In the genomic region with DNA sequence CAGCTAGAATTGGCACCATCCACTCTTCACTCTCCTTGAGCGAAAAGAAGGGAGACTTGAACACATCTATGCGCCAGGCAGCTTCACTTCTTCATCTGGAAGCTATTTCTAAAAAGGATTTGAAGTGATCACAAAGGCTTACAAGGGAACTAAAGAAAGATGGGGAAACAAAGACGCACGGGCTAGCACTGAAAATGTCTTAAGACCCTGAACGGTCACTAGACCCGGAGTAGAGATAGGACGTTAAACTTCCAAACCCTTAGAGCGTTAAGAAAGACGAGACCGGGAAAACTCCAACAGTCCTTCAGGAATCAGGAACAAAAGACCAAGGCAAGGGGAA, we compare ENCODE assay signal across 10 cellular contexts. TPM values are rescaled to one million over a fixed set of nuclear protein-coding genes. Genes with fewer than 3 reads are reported as not detected.
DNase-seq lines count a peak whose midpoint lies in the region; ATAC-seq lines count a peak whose summit lies in the region.
"Had no signal": no experiment of that assay in that cellular context is flagged by ENCODE, and none has a peak within 500 bp of the region (broad histone marks: within the 10 kb centered on the region; RNA-seq: fewer than 3 reads in every experiment).

No MANE protein-coding gene starts in this region.

- H3K36me3 ChIP-seq in BLaER1: no peaks in the 10 kb centered on the region

- POLR2A ChIA-PET in naive thymus-derived CD8-positive, alpha-beta T cell (lab: Charles Lee): interaction anchor here (1.0 to 1.4 kb wide), 4 partner anchors 11 to 155 kb away, joined by 3 to 15 read pairs (median 3); partner anchors contain the start of genes CLCN2 and POLR2H

- peaks cover 27 to 87% (median 57%) of the 10 kb centered on the region in 5 donors for H3K27me3 Mint-ChIP-seq in naive thymus-derived CD8-positive, alpha-beta T cell

- H3K27ac ChIP-seq in BLaER1: no peak overlapping the region

- no peaks in the 10 kb centered on the region for H4K20me1 ChIP-seq in BLaER1

- peak overlapping the region; percentile 84 for H3K4me2 ChIP-seq in BLaER1

- H3K27ac Mint-ChIP-seq in naive thymus-derived CD8-positive, alpha-beta T cell: no peak overlapping the region
- H3K27ac Mint-ChIP-seq: IgD-negative memory B cell had no signal

- H3K9me3 ChIP-seq in BLaER1: peaks cover 4% of the 10 kb centered on the region; the same call in 1 of the 2 replicates

- no peaks in the 10 kb centered on the region for H3K9me3 Mint-ChIP-seq in naive thymus-derived CD8-positive, alpha-beta T cell

- no peaks in the 10 kb centered on the region for H3K36me3 Mint-ChIP-seq in naive thymus-derived CD8-positive, alpha-beta T cell
- H3K36me3 Mint-ChIP-seq: IgD-negative memory B cell had no signal

- H3K4me1 Mint-ChIP-seq in naive thymus-derived CD8-positive, alpha-beta T cell: peaks cover 1 to 15% (median 12%) of the 10 kb centered on the region in 4 donors

- peak overlapping the region; percentile 57 for H3K4me3 ChIP-seq in BLaER1

- peaks cover 17% of the 10 kb centered on the region for H3K4me1 ChIP-seq in BLaER1

- peaks cover 36% of the 10 kb centered on the region for H3K27me3 ChIP-seq in BLaER1

- H3K4me3 Mint-ChIP-seq in naive thymus-derived CD8-positive, alpha-beta T cell: peak overlapping the region; percentile 35 to 83 (median 65)

- ATAC-seq in HG03432 (IDR thresholded peaks at IDR 0.05; ENCODE audit: unreplicated experiment): peak; percentile 12
- no peak for ATAC-seq in naive thymus-derived CD8-positive, alpha-beta T cell
- ATAC-seq in left lobe of liver: no peak

- peak; percentile 31 for DNase-seq in dermis blood vessel endothelial cell
- DNase-seq in naive thymus-derived CD8-positive, alpha-beta T cell: no peak
- DNase-seq in ureter (ENCODE audit: low spot score): no peak
- no peak for DNase-seq in LoVo (ENCODE audit: low spot score)
- no peak for DNase-seq in stimulated activated CD4-positive, alpha-beta T cell treated with anti-CD3 and anti-CD28 coated beads, Interleukin-15, amount 100 ng/mL, for 24 hours
- DNase-seq in left lobe of liver (ENCODE audit: low spot score): no peak
- DNase-seq: GF-D8 had no signal

- no peak overlapping the region for H3K9ac ChIP-seq in BLaER1

RNA-seq across cellular contexts. Expression of gene EPHB3, which starts 47.5 kb away (rescaled TPM):
- total RNA-seq in dermis blood vessel endothelial cell (under 0.01 and 0.23 TPM in 2 replicates), ureter (4.9 TPM), left lobe of liver (0.65 TPM)
- not detected for total RNA-seq in naive thymus-derived CD8-positive, alpha-beta T cell
- under 1 TPM; 0.23 to 0.59 (median 0.55) TPM for polyA plus RNA-seq in naive thymus-derived CD8-positive, alpha-beta T cell
- polyA plus RNA-seq: IgD-negative memory B cell had no signal
